In genomic region chr3:192819001-192819569, GRCh38 we compare ENCODE assay signal across 1 cellular context.
TF ChIP-seq lines count a peak whose summit lies in the region.

No MANE protein-coding gene starts in this region.

TF ChIP-seq in GM12878, 131 proteins besides CTCF, POLR2A, EP300 and RAD21 (continued from another document):
- TF ChIP-seq RELB (IDR thresholded peaks at IDR 0.05; ENCODE audit: low read depth) (peak; percentile 93), PML (IDR thresholded peaks at IDR 0.05; ENCODE audit: low read length) (0 out of 2 replicates have a peak, but pooled peaks have one; percentile 29), HDGF (IDR thresholded peaks at IDR 0.05) (no peak), FOXM1 (IDR thresholded peaks at IDR 0.05; ENCODE audit: low read depth, low read length) (peak; percentile 65), BRCA1 (IDR thresholded peaks at IDR 0.05; ENCODE audit: low read depth, low read length) (no peak), EZH2 (IDR thresholded peaks at IDR 0.05; ENCODE audit: borderline replicate concordance, control insufficient read depth, low read depth, low read length) (no peak), PAX8 (IDR thresholded peaks at IDR 0.05) (no peak), NRF1 (conservative IDR thresholded peaks at IDR 0.05; ENCODE audit: low read depth, low read length) (no peak), BCL3 (IDR thresholded peaks at IDR 0.05; ENCODE audit: borderline replicate concordance, insufficient read depth, low read depth, low read length, poor library complexity, severe bottlenecking) (no peak), IKZF2 (IDR thresholded peaks at IDR 0.05) (peak; percentile 94 to 95), RFX5 (IDR thresholded peaks at IDR 0.05; ENCODE audit: low read depth, low read length) (no peak), IRF4 (IDR thresholded peaks at IDR 0.05; ENCODE audit: low read depth, low read length) (no peak), FOS (IDR thresholded peaks at IDR 0.05; ENCODE audit: borderline replicate concordance, extremely low read depth, insufficient read length) (no peak), SMAD5 (IDR thresholded peaks at IDR 0.05; ENCODE audit: low read depth) (no peak), ZNF687 (IDR thresholded peaks at IDR 0.05) (peak; percentile 58; the same call in 1 of the 2 replicates), SMARCA5 (IDR thresholded peaks at IDR 0.05) (no peak), TBL1XR1 (IDR thresholded peaks at IDR 0.05; ENCODE audit: low read depth, low read length) (0 out of 2 replicates have a peak, but pooled peaks have one; percentile 11)
- TF ChIP-seq, protein P1, sequence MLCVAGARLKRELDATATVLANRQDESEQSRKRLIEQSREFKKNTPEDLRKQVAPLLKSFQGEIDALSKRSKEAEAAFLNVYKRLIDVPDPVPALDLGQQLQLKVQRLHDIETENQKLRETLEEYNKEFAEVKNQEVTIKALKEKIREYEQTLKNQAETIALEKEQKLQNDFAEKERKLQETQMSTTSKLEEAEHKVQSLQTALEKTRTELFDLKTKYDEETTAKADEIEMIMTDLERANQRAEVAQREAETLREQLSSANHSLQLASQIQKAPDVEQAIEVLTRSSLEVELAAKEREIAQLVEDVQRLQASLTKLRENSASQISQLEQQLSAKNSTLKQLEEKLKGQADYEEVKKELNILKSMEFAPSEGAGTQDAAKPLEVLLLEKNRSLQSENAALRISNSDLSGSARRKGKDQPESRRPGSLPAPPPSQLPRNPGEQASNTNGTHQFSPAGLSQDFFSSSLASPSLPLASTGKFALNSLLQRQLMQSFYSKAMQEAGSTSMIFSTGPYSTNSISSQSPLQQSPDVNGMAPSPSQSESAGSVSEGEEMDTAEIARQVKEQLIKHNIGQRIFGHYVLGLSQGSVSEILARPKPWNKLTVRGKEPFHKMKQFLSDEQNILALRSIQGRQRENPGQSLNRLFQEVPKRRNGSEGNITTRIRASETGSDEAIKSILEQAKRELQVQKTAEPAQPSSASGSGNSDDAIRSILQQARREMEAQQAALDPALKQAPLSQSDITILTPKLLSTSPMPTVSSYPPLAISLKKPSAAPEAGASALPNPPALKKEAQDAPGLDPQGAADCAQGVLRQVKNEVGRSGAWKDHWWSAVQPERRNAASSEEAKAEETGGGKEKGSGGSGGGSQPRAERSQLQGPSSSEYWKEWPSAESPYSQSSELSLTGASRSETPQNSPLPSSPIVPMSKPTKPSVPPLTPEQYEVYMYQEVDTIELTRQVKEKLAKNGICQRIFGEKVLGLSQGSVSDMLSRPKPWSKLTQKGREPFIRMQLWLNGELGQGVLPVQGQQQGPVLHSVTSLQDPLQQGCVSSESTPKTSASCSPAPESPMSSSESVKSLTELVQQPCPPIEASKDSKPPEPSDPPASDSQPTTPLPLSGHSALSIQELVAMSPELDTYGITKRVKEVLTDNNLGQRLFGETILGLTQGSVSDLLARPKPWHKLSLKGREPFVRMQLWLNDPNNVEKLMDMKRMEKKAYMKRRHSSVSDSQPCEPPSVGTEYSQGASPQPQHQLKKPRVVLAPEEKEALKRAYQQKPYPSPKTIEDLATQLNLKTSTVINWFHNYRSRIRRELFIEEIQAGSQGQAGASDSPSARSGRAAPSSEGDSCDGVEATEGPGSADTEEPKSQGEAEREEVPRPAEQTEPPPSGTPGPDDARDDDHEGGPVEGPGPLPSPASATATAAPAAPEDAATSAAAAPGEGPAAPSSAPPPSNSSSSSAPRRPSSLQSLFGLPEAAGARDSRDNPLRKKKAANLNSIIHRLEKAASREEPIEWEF (IDR thresholded peaks at IDR 0.05; ENCODE audit: insufficient replicate concordance, low read depth, low read length): no peak
- TF ChIP-seq, protein P2, sequence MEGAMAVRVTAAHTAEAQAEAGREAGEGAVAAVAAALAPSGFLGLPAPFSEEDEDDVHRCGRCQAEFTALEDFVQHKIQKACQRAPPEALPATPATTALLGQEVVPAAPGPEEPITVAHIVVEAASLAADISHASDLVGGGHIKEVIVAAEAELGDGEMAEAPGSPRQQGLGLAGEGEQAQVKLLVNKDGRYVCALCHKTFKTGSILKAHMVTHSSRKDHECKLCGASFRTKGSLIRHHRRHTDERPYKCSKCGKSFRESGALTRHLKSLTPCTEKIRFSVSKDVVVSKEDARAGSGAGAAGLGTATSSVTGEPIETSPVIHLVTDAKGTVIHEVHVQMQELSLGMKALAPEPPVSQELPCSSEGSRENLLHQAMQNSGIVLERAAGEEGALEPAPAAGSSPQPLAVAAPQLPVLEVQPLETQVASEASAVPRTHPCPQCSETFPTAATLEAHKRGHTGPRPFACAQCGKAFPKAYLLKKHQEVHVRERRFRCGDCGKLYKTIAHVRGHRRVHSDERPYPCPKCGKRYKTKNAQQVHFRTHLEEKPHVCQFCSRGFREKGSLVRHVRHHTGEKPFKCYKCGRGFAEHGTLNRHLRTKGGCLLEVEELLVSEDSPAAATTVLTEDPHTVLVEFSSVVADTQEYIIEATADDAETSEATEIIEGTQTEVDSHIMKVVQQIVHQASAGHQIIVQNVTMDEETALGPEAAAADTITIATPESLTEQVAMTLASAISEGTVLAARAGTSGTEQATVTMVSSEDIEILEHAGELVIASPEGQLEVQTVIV (IDR thresholded peaks at IDR 0.05; ENCODE audit: borderline replicate concordance, partially characterized antibody): no peak
- TF ChIP-seq, protein P3, sequence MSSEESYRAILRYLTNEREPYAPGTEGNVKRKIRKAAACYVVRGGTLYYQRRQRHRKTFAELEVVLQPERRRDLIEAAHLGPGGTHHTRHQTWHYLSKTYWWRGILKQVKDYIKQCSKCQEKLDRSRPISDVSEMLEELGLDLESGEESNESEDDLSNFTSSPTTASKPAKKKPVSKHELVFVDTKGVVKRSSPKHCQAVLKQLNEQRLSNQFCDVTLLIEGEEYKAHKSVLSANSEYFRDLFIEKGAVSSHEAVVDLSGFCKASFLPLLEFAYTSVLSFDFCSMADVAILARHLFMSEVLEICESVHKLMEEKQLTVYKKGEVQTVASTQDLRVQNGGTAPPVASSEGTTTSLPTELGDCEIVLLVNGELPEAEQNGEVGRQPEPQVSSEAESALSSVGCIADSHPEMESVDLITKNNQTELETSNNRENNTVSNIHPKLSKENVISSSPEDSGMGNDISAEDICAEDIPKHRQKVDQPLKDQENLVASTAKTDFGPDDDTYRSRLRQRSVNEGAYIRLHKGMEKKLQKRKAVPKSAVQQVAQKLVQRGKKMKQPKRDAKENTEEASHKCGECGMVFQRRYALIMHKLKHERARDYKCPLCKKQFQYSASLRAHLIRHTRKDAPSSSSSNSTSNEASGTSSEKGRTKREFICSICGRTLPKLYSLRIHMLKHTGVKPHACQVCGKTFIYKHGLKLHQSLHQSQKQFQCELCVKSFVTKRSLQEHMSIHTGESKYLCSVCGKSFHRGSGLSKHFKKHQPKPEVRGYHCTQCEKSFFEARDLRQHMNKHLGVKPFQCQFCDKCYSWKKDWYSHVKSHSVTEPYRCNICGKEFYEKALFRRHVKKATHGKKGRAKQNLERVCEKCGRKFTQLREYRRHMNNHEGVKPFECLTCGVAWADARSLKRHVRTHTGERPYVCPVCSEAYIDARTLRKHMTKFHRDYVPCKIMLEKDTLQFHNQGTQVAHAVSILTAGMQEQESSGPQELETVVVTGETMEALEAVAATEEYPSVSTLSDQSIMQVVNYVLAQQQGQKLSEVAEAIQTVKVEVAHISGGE (CRISPR knock-in tag; IDR thresholded peaks at IDR 0.05): no peak
